ENCODE assay signal across 1 cellular context in genomic region chr5:138449501-138450239, GRCh38.
TF ChIP-seq lines count a peak whose summit lies in the region.

No MANE protein-coding gene starts in this region.

TF ChIP-seq in K562, 482 proteins besides CTCF, POLR2A, EP300 and RAD21 (continued from another document and continues in another):
- TF ChIP-seq ZFP91 (CRISPR knock-in tag; IDR thresholded peaks at IDR 0.05) = no peak
- TF ChIP-seq CTBP1 (IDR thresholded peaks at IDR 0.05; ENCODE audit: borderline replicate concordance) = peak; percentile 77
- peak; percentile 85 for TF ChIP-seq ZBTB33 (CRISPR knock-in tag; IDR thresholded peaks at IDR 0.05)
- no peak for TF ChIP-seq RBM22 (IDR thresholded peaks at IDR 0.05; ENCODE audit: low read depth, low read length, poor library complexity, severe bottlenecking)
- TF ChIP-seq HOMEZ (CRISPR knock-in tag; IDR thresholded peaks at IDR 0.05) = no peak
- TF ChIP-seq SRF (CRISPR knock-in tag; IDR thresholded peaks at IDR 0.05) = peak in 1 of 2 experiments; percentile 58; a peak in 1 of 4 replicates
- peak; percentile 56; the same call in 1 of the 2 replicates for TF ChIP-seq ZBTB43 (CRISPR knock-in tag; IDR thresholded peaks at IDR 0.05)
- TF ChIP-seq BCOR (IDR thresholded peaks at IDR 0.05) = 0 out of 2 replicates have a peak, but pooled peaks have one; percentile 30
- TF ChIP-seq HMGXB4 (CRISPR knock-in tag; IDR thresholded peaks at IDR 0.05) = 0 out of 2 replicates have a peak, but pooled peaks have one; percentile 45
- peak; percentile 34; the same call in 1 of the 2 replicates for TF ChIP-seq ZKSCAN1 (IDR thresholded peaks at IDR 0.05; ENCODE audit: low read depth, low read length)
- no peak for TF ChIP-seq ZNF197 (CRISPR knock-in tag; IDR thresholded peaks at IDR 0.05; ENCODE audit: low read depth)
- TF ChIP-seq ATF1 (CRISPR knock-in tag; IDR thresholded peaks at IDR 0.05) = no peak
- peak; percentile 65 for TF ChIP-seq ATF1 (tag; IDR thresholded peaks at IDR 0.05)
- TF ChIP-seq TAL1 (IDR thresholded peaks at IDR 0.05) = no peak
- TF ChIP-seq U2AF1 (optimal IDR thresholded peaks at IDR 0.05; ENCODE audit: low read depth, low read length) = no peak
- TF ChIP-seq CTCFL (IDR thresholded peaks at IDR 0.05; ENCODE audit: borderline replicate concordance, insufficient read depth, low read depth, low read length, poor library complexity, severe bottlenecking) = no peak
- no peak for TF ChIP-seq GATA2 (CRISPR knock-in tag; IDR thresholded peaks at IDR 0.05)
- no peak for TF ChIP-seq ARID4B (CRISPR knock-in tag; IDR thresholded peaks at IDR 0.05)
- no peak for TF ChIP-seq SMAD4 (CRISPR knock-in tag; conservative IDR thresholded peaks at IDR 0.05)
- TF ChIP-seq MAFG (tag; conservative IDR thresholded peaks at IDR 0.05) = no peak
- TF ChIP-seq ZNF511 (CRISPR knock-in tag; IDR thresholded peaks at IDR 0.05) = peak; percentile 18; the same call in 1 of the 2 replicates
- TF ChIP-seq KAT2B (IDR thresholded peaks at IDR 0.05; ENCODE audit: low read depth, low read length) = peak; percentile 16
- 0 out of 4 replicates have a peak, but pooled peaks of 1 of the 2 experiments have one; percentile 60 for TF ChIP-seq NONO (IDR thresholded peaks at IDR 0.05; ENCODE audit: low read depth in 2 of 2, low read length in 1 of 2)
- no peak for TF ChIP-seq ILF3 (IDR thresholded peaks at IDR 0.05; ENCODE audit: borderline replicate concordance)
- TF ChIP-seq MXI1 (IDR thresholded peaks at IDR 0.05; ENCODE audit: low read depth, low read length) = no peak
- TF ChIP-seq SIX5 (IDR thresholded peaks at IDR 0.05; ENCODE audit: borderline replicate concordance in 1 of 2, insufficient read depth in 1 of 2, low read depth in 1 of 2, low read length in 2 of 2) = no peak
- TF ChIP-seq RCOR1 (IDR thresholded peaks at IDR 0.05; ENCODE audit: borderline replicate concordance in 1 of 2, low read depth in 2 of 2, low read length in 2 of 2) = peak in 1 of 2 experiments; percentile 82; a peak in 2 of 4 replicates
- TF ChIP-seq STAT6 (CRISPR knock-in tag; IDR thresholded peaks at IDR 0.05) = no peak
- TF ChIP-seq CREB1 (IDR thresholded peaks at IDR 0.05) = no peak
- TF ChIP-seq CREB1 (CRISPR knock-in tag; IDR thresholded peaks at IDR 0.05) = peak; percentile 50; the same call in 1 of the 2 replicates
- no peak for TF ChIP-seq CHD1 (IDR thresholded peaks at IDR 0.05; ENCODE audit: low read length)
- peak; percentile 54 to 85; a peak in 3 of 4 replicates for TF ChIP-seq MAZ (CRISPR knock-in tag; conservative IDR thresholded peaks at IDR 0.05 in 1 of 2, IDR thresholded peaks at IDR 0.05 in 1 of 2)
- 0 out of 2 replicates have a peak, but pooled peaks have one; percentile 23 for TF ChIP-seq FOXP4 (CRISPR knock-in tag; IDR thresholded peaks at IDR 0.05; ENCODE audit: borderline replicate concordance)
- TF ChIP-seq ZNF274 (IDR thresholded peaks at IDR 0.05; ENCODE audit: borderline replicate concordance, low read depth, low read length) = no peak
